8 cellular contexts compared by ENCODE assay signal in genomic region chr5:36944607-36945225, GRCh38.
DNase-seq lines count a peak whose midpoint lies in the region; ATAC-seq and TF ChIP-seq lines count a peak whose summit lies in the region.

No MANE protein-coding gene starts in this region.

- no peaks in the 10 kb centered on the region for H3K9me3 Mint-ChIP-seq in nephron

- H3K36me3 Mint-ChIP-seq in nephron (ENCODE audit: low read depth), result no peaks in the 10 kb centered on the region

- ATAC-seq in GM18907 (IDR thresholded peaks at IDR 0.05; ENCODE audit: unreplicated experiment), result no peak
- no peak for ATAC-seq in left colon
- no peak for ATAC-seq in GM21367 (IDR thresholded peaks at IDR 0.05; ENCODE audit: unreplicated experiment)

- peak; percentile 39 for DNase-seq in AG09319 (ENCODE audit: extremely low read depth, low read depth)
- DNase-seq in GM13976 (ENCODE audit: low spot score), result peak; percentile 25
- DNase-seq in NCI-H524 treated with DMSO at 0.1 percent for 48 hours (lab: John Stamatoyannopoulos, UW), result peak; percentile 42
- no peak for DNase-seq in colonic mucosa
- DNase-seq in left colon, result no peak

- peaks cover 9% of the 10 kb centered on the region for H3K4me1 Mint-ChIP-seq in nephron

- no peaks in the 10 kb centered on the region for H3K4me1 ChIP-seq in colonic mucosa

- in situ Hi-C loops in GM13976 (cut with MboI; ENCODE audit: low sequenced_read_pairs, unreplicated experiment), result no loop called here

- no peaks in the 10 kb centered on the region for H3K36me3 ChIP-seq in colonic mucosa

- intact Hi-C loops in colonic mucosa (cut with DNase I), result loop anchor here (5.0 to 10.0 kb wide), 2 partner anchors 62 to 210 kb away; no protein-coding TSS in a partner anchor
- intact Hi-C loops in left colon (cut with DNase I, micrococcal nuclease), result loop anchor here in 1 of 2 donors (5.0 to 10.0 kb wide), 2 partner anchors 67 to 200 kb away; partner anchors contain the start of gene NIPBL

- H3K27me3 Mint-ChIP-seq in nephron (ENCODE audit: low read depth), result no peaks in the 10 kb centered on the region

- peak; percentile 44 for TF ChIP-seq CTCF in AG09319 (IDR thresholded peaks at IDR 0.05; ENCODE audit: low read depth, low read length)
- TF ChIP-seq CTCF in GM13976 (IDR thresholded peaks at IDR 0.05; ENCODE audit: borderline replicate concordance, control extremely low read depth, extremely low read depth, insufficient read depth, missing control alignments), result peak; percentile 26
- TF ChIP-seq CTCF in colonic mucosa (IDR thresholded peaks at IDR 0.05), result peak; percentile 50
- TF ChIP-seq CTCF in nephron (IDR thresholded peaks at IDR 0.05; ENCODE audit: unreplicated experiment in 3 of 3), result peak; percentile 50 to 69 (median 59)

- H3K4me3 ChIP-seq in colonic mucosa, result no peak overlapping the region

- H3K9me3 ChIP-seq in colonic mucosa, result no peaks in the 10 kb centered on the region

- H3K27me3 ChIP-seq in colonic mucosa, result no peaks in the 10 kb centered on the region

- H3K4me3 Mint-ChIP-seq in nephron, result no peak overlapping the region

- no peak overlapping the region for H3K27ac ChIP-seq in colonic mucosa

- no peak overlapping the region for H3K27ac Mint-ChIP-seq in nephron

- H3K9ac ChIP-seq in colonic mucosa (ENCODE audit: low read depth in 2 of 2, low read length in 2 of 2), result no peak overlapping the region

Comparison
In these comparisons a context has a peak if more than half of its experiments do, and no peak if none do; other contexts are left out.
1. DNase-seq: peak in AG09319 (single experiment), GM13976 (single experiment) and NCI-H524 treated with DMSO at 0.1 percent for 48 hours (single experiment); none in colonic mucosa (single experiment) and left colon (0 of 2).
2. Peak in every context shown above with its lines, with median percentiles within 50 percentile points of each other: CTCF ChIP-seq.